ENCODE assay signal across 9 cellular contexts in the genomic region with DNA sequence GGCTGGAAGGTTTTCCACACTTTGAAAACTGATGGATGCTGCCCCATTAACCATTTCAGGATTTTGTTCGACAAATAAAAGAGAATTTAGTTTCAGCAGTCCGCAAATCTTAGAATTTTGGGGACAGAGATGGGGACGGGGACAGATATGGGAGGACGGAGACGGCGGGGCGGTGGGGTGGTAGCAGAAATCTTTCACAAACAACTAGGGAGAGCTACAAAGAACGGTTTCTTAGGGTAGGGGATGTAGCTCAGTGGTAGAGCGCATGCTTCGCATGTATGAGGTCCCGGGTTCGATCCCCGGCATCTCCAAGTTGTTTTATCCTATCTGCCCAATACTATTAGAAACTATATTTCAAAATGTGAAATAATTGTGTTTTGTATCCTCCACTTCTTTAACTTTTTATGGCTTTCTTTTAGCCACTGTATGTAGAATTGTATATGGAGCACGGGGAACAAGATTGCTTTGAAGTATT. TPM values are rescaled to one million over a fixed set of nuclear protein-coding genes. Genes with fewer than 3 reads are reported as not detected.
DNase-seq lines count a peak whose midpoint lies in the region; ATAC-seq, FAIRE-seq and TF ChIP-seq lines count a peak whose summit lies in the region.
"Had no signal": no experiment of that assay in that cellular context is flagged by ENCODE, and none has a peak within 500 bp of the region (broad histone marks: within the 10 kb centered on the region; RNA-seq: fewer than 3 reads in every experiment).

No MANE protein-coding gene starts in this region.

- H3K27me3 ChIP-seq in DOHH2 (ENCODE audit: control insufficient read depth, low read length), result no peaks in the 10 kb centered on the region
- no peaks in the 10 kb centered on the region for H3K27me3 ChIP-seq in astrocyte (ENCODE audit: insufficient read depth, low read length)
- H3K27me3 ChIP-seq in iPS-15b (ENCODE audit: control insufficient read depth, insufficient read depth, low read length), result no peaks in the 10 kb centered on the region
- no peaks in the 10 kb centered on the region for H3K27me3 ChIP-seq in gastrocnemius medialis

- H2AFZ ChIP-seq in astrocyte (ENCODE audit: low read depth, low read length), result peak overlapping the region; percentile 43

- TF ChIP-seq CTCF in DOHH2 (IDR thresholded peaks at IDR 0.05; ENCODE audit: low read depth, low read length, poor library complexity, severe bottlenecking), result no peak
- TF ChIP-seq CTCF in astrocyte (IDR thresholded peaks at IDR 0.05; ENCODE audit: insufficient read depth, low read depth, low read length), result no peak
- no peak for TF ChIP-seq CTCF in gastrocnemius medialis (IDR thresholded peaks at IDR 0.05 in 4 of 5, conservative IDR thresholded peaks at IDR 0.05 in 1 of 5)

- H3K9me2 ChIP-seq in DOHH2 (replicated peaks; ENCODE audit: control insufficient read depth, low read length), result no peaks in the 10 kb centered on the region

- H3K4me3 ChIP-seq in DOHH2 (ENCODE audit: low read length) (peak overlapping the region; percentile 99), astrocyte (ENCODE audit: insufficient read depth, low read depth, low read length) (peak overlapping the region; percentile 54), iPS-15b (ENCODE audit: low read depth, low read length) (peak overlapping the region; percentile 83), gastrocnemius medialis (peak overlapping the region; percentile 52 to 63 (median 60))

- H3K36me3 ChIP-seq in DOHH2 (ENCODE audit: control insufficient read depth, low read length), result no peaks in the 10 kb centered on the region
- H3K36me3 ChIP-seq in astrocyte (ENCODE audit: insufficient read depth, low read length), result no peaks in the 10 kb centered on the region
- no peaks in the 10 kb centered on the region for H3K36me3 ChIP-seq in iPS-15b (ENCODE audit: control insufficient read depth, insufficient read depth, low read length)
- no peaks in the 10 kb centered on the region for H3K36me3 ChIP-seq in gastrocnemius medialis

- H3F3A ChIP-seq in DOHH2 (ENCODE audit: control insufficient read depth, insufficient read depth), result peaks cover 29% of the 10 kb centered on the region

- H3K4me2 ChIP-seq in DOHH2 (ENCODE audit: low read length), result peak overlapping the region; percentile 87
- H3K4me2 ChIP-seq in astrocyte (ENCODE audit: low read length), result peak overlapping the region; percentile 86

- H3K9ac ChIP-seq in astrocyte (ENCODE audit: low read length) (peak overlapping the region; percentile 48), iPS-15b (ENCODE audit: low read depth, low read length) (peak overlapping the region; percentile 29)

- no peaks in the 10 kb centered on the region for H3K9me3 Mint-ChIP-seq in T-helper 2 cell treated with Interferon-gamma antibody and Interleukin-4, amounts not matched to agents 5 μg/mL and 100 μg/mL, for 36 hours
- H3K9me3 Mint-ChIP-seq in astrocyte (ENCODE audit: unreplicated experiment), result no peaks in the 10 kb centered on the region

- H3K79me2 ChIP-seq in DOHH2 (ENCODE audit: control insufficient read depth, low read length) (no peaks in the 10 kb centered on the region), astrocyte (ENCODE audit: insufficient read depth, low read length) (no peaks in the 10 kb centered on the region)

- peak; percentile 78 to 79 for ATAC-seq in gastrocnemius medialis
- ATAC-seq in GM21717 (IDR thresholded peaks at IDR 0.05; ENCODE audit: unreplicated experiment), result no peak

- H3K9me3 ChIP-seq in DOHH2 (ENCODE audit: control insufficient read depth, insufficient read depth, low read length), result no peaks in the 10 kb centered on the region
- H3K9me3 ChIP-seq in astrocyte (ENCODE audit: insufficient read depth, low read depth, low read length), result no peaks in the 10 kb centered on the region
- no peaks in the 10 kb centered on the region for H3K9me3 ChIP-seq in iPS-15b (ENCODE audit: control insufficient read depth, insufficient read depth, low read length)
- no peaks in the 10 kb centered on the region for H3K9me3 ChIP-seq in gastrocnemius medialis

- FAIRE-seq in astrocyte (lab: Jason Lieb, UNC), result no peak

- peaks cover 29% of the 10 kb centered on the region for H3K4me1 Mint-ChIP-seq in T-helper 2 cell treated with Interferon-gamma antibody and Interleukin-4, amounts not matched to agents 5 μg/mL and 100 μg/mL, for 36 hours (ENCODE audit: low read depth)
- H3K4me1 Mint-ChIP-seq in astrocyte (ENCODE audit: low read depth, unreplicated experiment), result peaks cover 4% of the 10 kb centered on the region

- no peak overlapping the region for H3K27ac Mint-ChIP-seq in T-helper 2 cell treated with Interferon-gamma antibody and Interleukin-4, amounts not matched to agents 5 μg/mL and 100 μg/mL, for 36 hours
- no peak overlapping the region for H3K27ac Mint-ChIP-seq in astrocyte (ENCODE audit: unreplicated experiment)
- H3K27ac Mint-ChIP-seq: activated naive CD8-positive, alpha-beta T cell had no signal

- in situ Hi-C loops in gastrocnemius medialis (cut with MboI; ENCODE audit: low sequenced_read_pairs in 4 of 4), result no loop called here

- DNase-seq in HEK293T (ENCODE audit: extremely low spot score) (no peak), NCI-H146 treated with DMSO at 0.1 percent for 48 hours (lab: John Stamatoyannopoulos, UW; ENCODE audit: unreplicated experiment) (peak; percentile 73), astrocyte (ENCODE audit: low read depth) (peak; percentile 46), gastrocnemius medialis (peak; percentile 39 to 53)
- peak; percentile 76 for DNase-seq in T-helper 2 cell treated with Interferon-gamma antibody and Interleukin-4, amounts not matched to agents 5 μg/mL and 100 μg/mL, for 36 hours (ENCODE audit: low spot score)

- no peak for TF ChIP-seq POLR2A in gastrocnemius medialis (IDR thresholded peaks at IDR 0.05)

- H3K27ac ChIP-seq in DOHH2 (ENCODE audit: low read depth, low read length), result peak overlapping the region; percentile 75
- peak overlapping the region; percentile 62 for H3K27ac ChIP-seq in astrocyte (ENCODE audit: low read depth, low read length)
- H3K27ac ChIP-seq in gastrocnemius medialis, result peak overlapping the region; percentile 75 to 85 (median 79)

- POLR2A ChIA-PET in HEK293T (lab: Yijun Ruan, JAX), result interaction anchor here (1.0 to 6.3 kb wide), 4 partner anchors 16 to 429 kb away, joined by 3 to 45 read pairs (median 4); a partner anchor contains a TSS

- H3K36me3 Mint-ChIP-seq in T-helper 2 cell treated with Interferon-gamma antibody and Interleukin-4, amounts not matched to agents 5 μg/mL and 100 μg/mL, for 36 hours (ENCODE audit: low read depth), result no peaks in the 10 kb centered on the region
- H3K36me3 Mint-ChIP-seq in astrocyte (ENCODE audit: low read depth, unreplicated experiment), result no peaks in the 10 kb centered on the region
- H3K36me3 Mint-ChIP-seq: activated naive CD8-positive, alpha-beta T cell had no signal

- H3K4me1 ChIP-seq in DOHH2 (ENCODE audit: control insufficient read depth, low read length) (peaks cover 48% of the 10 kb centered on the region), astrocyte (ENCODE audit: insufficient read depth, low read length) (peaks cover 6% of the 10 kb centered on the region), iPS-15b (ENCODE audit: control insufficient read depth, insufficient read depth, low read length) (peaks cover 2% of the 10 kb centered on the region), gastrocnemius medialis (peaks cover 10 to 13% of the 10 kb centered on the region in 2 donors)

- peaks cover 2% of the 10 kb centered on the region for H3K27me3 Mint-ChIP-seq in T-helper 2 cell treated with Interferon-gamma antibody and Interleukin-4, amounts not matched to agents 5 μg/mL and 100 μg/mL, for 36 hours (ENCODE audit: low read depth)
- no peaks in the 10 kb centered on the region for H3K27me3 Mint-ChIP-seq in astrocyte (ENCODE audit: low read depth, unreplicated experiment)
- H3K27me3 Mint-ChIP-seq: activated naive CD8-positive, alpha-beta T cell had no signal

- H4K20me1 ChIP-seq in DOHH2 (ENCODE audit: control insufficient read depth, insufficient read depth, low read depth, low read length), result no peaks in the 10 kb centered on the region
- no peaks in the 10 kb centered on the region for H4K20me1 ChIP-seq in astrocyte (ENCODE audit: insufficient read depth, low read length)

- intact Hi-C loops in gastrocnemius medialis (cut with DNase I; ENCODE audit: low total_unique reads), result loop anchor here (1.0 to 10.0 kb wide), 2 partner anchors 16 to 922 kb away; a partner anchor contains a TSS

- CTCF ChIA-PET in HEK293T (lab: Yijun Ruan, JAX), result interaction anchor here (0.8 to 1.2 kb wide), 2 partner anchors 16 to 21 kb away, joined by 3 read pairs; no protein-coding TSS in a partner anchor

- no peak overlapping the region for H3K4me3 Mint-ChIP-seq in T-helper 2 cell treated with Interferon-gamma antibody and Interleukin-4, amounts not matched to agents 5 μg/mL and 100 μg/mL, for 36 hours
- no peak overlapping the region for H3K4me3 Mint-ChIP-seq in astrocyte (ENCODE audit: unreplicated experiment)
- H3K4me3 Mint-ChIP-seq: activated naive CD8-positive, alpha-beta T cell had no signal

TF ChIP-seq in HEK293T, 16 proteins besides CTCF, POLR2A, EP300 and RAD21:
- TF ChIP-seq FOXK2 (IDR thresholded peaks at IDR 0.05) (no peak), SP1 (IDR thresholded peaks at IDR 0.05) (no peak), ARNT (IDR thresholded peaks at IDR 0.05) (no peak), BHLHE40 (IDR thresholded peaks at IDR 0.05; ENCODE audit: borderline replicate concordance) (no peak), HDGF (IDR thresholded peaks at IDR 0.05; ENCODE audit: borderline replicate concordance) (no peak)
- TF ChIP-seq, protein P1, sequence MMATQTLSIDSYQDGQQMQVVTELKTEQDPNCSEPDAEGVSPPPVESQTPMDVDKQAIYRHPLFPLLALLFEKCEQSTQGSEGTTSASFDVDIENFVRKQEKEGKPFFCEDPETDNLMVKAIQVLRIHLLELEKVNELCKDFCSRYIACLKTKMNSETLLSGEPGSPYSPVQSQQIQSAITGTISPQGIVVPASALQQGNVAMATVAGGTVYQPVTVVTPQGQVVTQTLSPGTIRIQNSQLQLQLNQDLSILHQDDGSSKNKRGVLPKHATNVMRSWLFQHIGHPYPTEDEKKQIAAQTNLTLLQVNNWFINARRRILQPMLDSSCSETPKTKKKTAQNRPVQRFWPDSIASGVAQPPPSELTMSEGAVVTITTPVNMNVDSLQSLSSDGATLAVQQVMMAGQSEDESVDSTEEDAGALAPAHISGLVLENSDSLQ (IDR thresholded peaks at IDR 0.05), result peak; percentile 28

RNA-seq across cellular contexts. Expression of a gene that starts 15.1 kb away (rescaled TPM):
- total RNA-seq in astrocyte, result 46.2 and 49.4 TPM in 2 replicates
- total RNA-seq in gastrocnemius medialis, result 10 to 100 TPM; 20.1 to 58.7 (median 28.4) TPM

RNA-seq across cellular contexts. Expression of a gene that starts 43.5 kb away (rescaled TPM):
- total RNA-seq in astrocyte (17.1 and 17.3 TPM in 2 replicates), gastrocnemius medialis (10 to 100 TPM in 1 of 4 donors, 1 to 10 TPM in 3; 7.1 to 13.2 (median 9.5) TPM)

RNA-seq across cellular contexts. Expression of a gene that starts 53.2 kb away (rescaled TPM):
- not detected in 2 replicates for total RNA-seq in astrocyte
- total RNA-seq in gastrocnemius medialis, result not detected
